Comparison of ENCODE assay signal across 16 cellular contexts in the genomic region with DNA sequence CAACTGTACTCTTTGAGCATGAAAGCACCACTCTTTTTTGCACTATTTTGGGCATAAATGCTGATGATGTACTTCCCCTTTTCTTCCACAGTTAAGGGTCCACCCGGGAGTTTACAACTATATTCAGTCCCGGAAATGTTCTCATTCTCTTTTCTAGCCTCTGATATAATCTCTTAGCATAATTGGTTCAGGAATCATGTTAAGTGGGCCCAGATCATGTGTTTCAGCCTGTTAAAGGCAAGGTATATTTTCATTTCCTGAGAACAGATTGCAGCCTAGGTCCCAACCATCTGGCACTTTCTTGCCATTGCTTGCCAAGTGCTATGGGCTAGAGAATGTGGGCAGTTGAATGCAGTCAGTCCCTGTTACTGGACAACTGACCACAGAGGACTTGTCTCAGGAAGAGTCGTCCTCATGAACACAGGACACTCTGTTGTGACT.
DNase-seq lines count a peak whose midpoint lies in the region; ATAC-seq and TF ChIP-seq lines count a peak whose summit lies in the region.
"Had no signal": no experiment of that assay in that cellular context is flagged by ENCODE, and none has a peak within 500 bp of the region (broad histone marks: within the 10 kb centered on the region; RNA-seq: fewer than 3 reads in every experiment).

No MANE protein-coding gene starts in this region.

- TF ChIP-seq CTCF in left ventricle myocardium inferior (IDR thresholded peaks at IDR 0.05; ENCODE audit: borderline replicate concordance) = no peak
- TF ChIP-seq CTCF in MM.1S (IDR thresholded peaks at IDR 0.05; ENCODE audit: low read length) = no peak
- no peak for TF ChIP-seq CTCF in SU-DHL-6 (IDR thresholded peaks at IDR 0.05; ENCODE audit: insufficient read depth, low read length, poor library complexity, severe bottlenecking)
- TF ChIP-seq CTCF in esophagus muscularis mucosa (IDR thresholded peaks at IDR 0.05) = no peak

- peak overlapping the region; percentile 17 for H2AFZ ChIP-seq in MM.1S (ENCODE audit: low read length)
- H2AFZ ChIP-seq in SU-DHL-6 (ENCODE audit: low read depth, low read length, severe bottlenecking) = peak overlapping the region; percentile 15

- H3K4me3 ChIP-seq in left ventricle myocardium inferior = no peak overlapping the region
- H3K4me3 ChIP-seq in MM.1S (ENCODE audit: low read length) = no peak overlapping the region
- H3K4me3 ChIP-seq in SU-DHL-6 (ENCODE audit: insufficient read depth, low read length, poor library complexity, severe bottlenecking) = peak overlapping the region; percentile 1
- no peak overlapping the region for H3K4me3 ChIP-seq in esophagus muscularis mucosa
- H3K4me3 ChIP-seq: A549, body of pancreas had no signal

- H3K9ac ChIP-seq in MM.1S (ENCODE audit: low read length) (peak overlapping the region; percentile 5; the same call in 1 of the 2 replicates), SU-DHL-6 (ENCODE audit: low read length) (no peak overlapping the region)

- H3K79me2 ChIP-seq in MM.1S (ENCODE audit: low read length) = no peaks in the 10 kb centered on the region
- no peaks in the 10 kb centered on the region for H3K79me2 ChIP-seq in SU-DHL-6 (ENCODE audit: insufficient read depth, low read length)

- H3K9me2 ChIP-seq in MM.1S (replicated peaks; ENCODE audit: insufficient read depth, low read length) (no peaks in the 10 kb centered on the region), SU-DHL-6 (replicated peaks; ENCODE audit: insufficient read depth, low read length) (no peaks in the 10 kb centered on the region)

- H4K20me1 ChIP-seq in MM.1S (ENCODE audit: insufficient read depth, low read length) (no peaks in the 10 kb centered on the region), SU-DHL-6 (ENCODE audit: low read depth, low read length) (no peaks in the 10 kb centered on the region)

- peak overlapping the region; percentile 48 for H3K4me2 ChIP-seq in MM.1S (ENCODE audit: low read depth, low read length)
- H3K4me2 ChIP-seq in SU-DHL-6 (ENCODE audit: low read depth, low read length, poor library complexity, severe bottlenecking) = peak overlapping the region; percentile 43
- H3K4me2 ChIP-seq: A549 had no signal

- ATAC-seq in Right ventricle myocardium superior (ENCODE audit: poor library complexity) (peak; percentile 29), HG03135 (IDR thresholded peaks at IDR 0.05; ENCODE audit: unreplicated experiment) (no peak)
- ATAC-seq in stimulated activated naive B cell treated with anti-CD40 and anti-IgM and Interleukin-4, amounts not matched to agents 10 μg/mL and 1 μg/mL and 100 μg/mL, for 72 hours (replicated peaks) = peak; percentile 69 to 75
- ATAC-seq: A549, body of pancreas had no signal

- peaks cover 9% of the 10 kb centered on the region for H3K36me3 ChIP-seq in left ventricle myocardium inferior
- H3K36me3 ChIP-seq in MM.1S (replicated peaks; ENCODE audit: insufficient read depth, low read length) = 0 out of 2 replicates have a peak, but pooled peaks cover 3% of the 10 kb centered on the region
- H3K36me3 ChIP-seq in SU-DHL-6 (ENCODE audit: low read length) = no peaks in the 10 kb centered on the region; the same call in 1 of the 2 replicates
- no peaks in the 10 kb centered on the region for H3K36me3 ChIP-seq in esophagus muscularis mucosa

- H3K27me3 ChIP-seq in left ventricle myocardium inferior (ENCODE audit: low read depth) (no peaks in the 10 kb centered on the region), MM.1S (replicated peaks; ENCODE audit: insufficient read depth, low read length) (no peaks in the 10 kb centered on the region), SU-DHL-6 (ENCODE audit: low read length) (no peaks in the 10 kb centered on the region), esophagus muscularis mucosa (no peaks in the 10 kb centered on the region)
- H3K27me3 ChIP-seq: body of pancreas had no signal

- H3F3A ChIP-seq in MM.1S (ENCODE audit: insufficient read depth, low read length) = peaks cover 20% of the 10 kb centered on the region
- H3F3A ChIP-seq in SU-DHL-6 (ENCODE audit: insufficient read depth) = 0 out of 2 replicates have a peak, but pooled peaks cover 14% of the 10 kb centered on the region

- peaks cover 11 to 14% of the 10 kb centered on the region in 2 donors for H3K9me3 Mint-ChIP-seq in stimulated activated naive B cell treated with anti-CD40 and anti-IgM and Interleukin-4, amounts not matched to agents 10 μg/mL and 1 μg/mL and 100 μg/mL, for 72 hours

- TF ChIP-seq EP300 in esophagus muscularis mucosa (IDR thresholded peaks at IDR 0.05) = no peak

- intact Hi-C loops in Right ventricle myocardium superior (cut with DNase I) = no loop called here
- intact Hi-C loops in left ventricle myocardium inferior (cut with micrococcal nuclease) = no loop called here
- intact Hi-C loops in esophagus muscularis mucosa (cut with DNase I) = no loop called here

- DNase-seq in Right ventricle myocardium superior (no peak), left ventricle myocardium inferior (no peak), MM.1S (peak; percentile 51), esophagus muscularis mucosa (ENCODE audit: extremely low spot score) (no peak), superior temporal gyrus (ENCODE audit: extremely low spot score) (no peak)
- DNase-seq in stimulated activated naive B cell treated with anti-CD40 and anti-IgM and Interleukin-4, amounts not matched to agents 10 μg/mL and 1 μg/mL and 100 μg/mL, for 72 hours = no peak
- DNase-seq: activated CD4-positive, CD25-positive, alpha-beta regulatory T cell treated with anti-CD3 and anti-CD28 coated beads, Interleukin-2, amount 50 U/mL, for 72 hours; body of pancreas; DND-41; hypothalamus; NCI-H1105; stimulated activated CD4-positive, alpha-beta T cell treated with anti-CD3 and anti-CD28 coated beads, Interleukin-4, amount 100 ng/mL, for 24 hours had no signal

- peaks cover 26% of the 10 kb centered on the region for H3K4me1 ChIP-seq in left ventricle myocardium inferior
- peaks cover 37% of the 10 kb centered on the region for H3K4me1 ChIP-seq in MM.1S (ENCODE audit: low read length)
- no peaks in the 10 kb centered on the region for H3K4me1 ChIP-seq in esophagus muscularis mucosa

- H3K27ac ChIP-seq in left ventricle myocardium inferior (replicated peaks) = no peak overlapping the region
- H3K27ac ChIP-seq in MM.1S (ENCODE audit: low read length) = peak overlapping the region; percentile 64; the same call in 1 of the 2 replicates
- H3K27ac ChIP-seq in SU-DHL-6 (ENCODE audit: low read depth, low read length) = peak overlapping the region; percentile 54
- H3K27ac ChIP-seq in esophagus muscularis mucosa (replicated peaks in 1 of 4) = no peak overlapping the region
- H3K27ac ChIP-seq: A549, body of pancreas, RWPE1 had no signal

- peaks cover 21 to 38% of the 10 kb centered on the region in 2 donors for H3K36me3 Mint-ChIP-seq in stimulated activated naive B cell treated with anti-CD40 and anti-IgM and Interleukin-4, amounts not matched to agents 10 μg/mL and 1 μg/mL and 100 μg/mL, for 72 hours

- H3K27ac Mint-ChIP-seq in stimulated activated naive B cell treated with anti-CD40 and anti-IgM and Interleukin-4, amounts not matched to agents 10 μg/mL and 1 μg/mL and 100 μg/mL, for 72 hours = peak overlapping the region; percentile 73

- TF ChIP-seq POLR2A in esophagus muscularis mucosa (IDR thresholded peaks at IDR 0.05; ENCODE audit: low read depth) = no peak

- peaks cover 16% of the 10 kb centered on the region for H3K9me3 ChIP-seq in left ventricle myocardium inferior (replicated peaks)
- no peaks in the 10 kb centered on the region for H3K9me3 ChIP-seq in MM.1S (replicated peaks; ENCODE audit: insufficient read depth, low read length)
- peaks cover 25% of the 10 kb centered on the region; the same call in 1 of the 2 replicates for H3K9me3 ChIP-seq in SU-DHL-6 (ENCODE audit: insufficient read depth, low read length)
- peaks cover 0 to 6% (median 0%) of the 10 kb centered on the region in 4 donors for H3K9me3 ChIP-seq in esophagus muscularis mucosa

- H3K4me3 Mint-ChIP-seq in stimulated activated naive B cell treated with anti-CD40 and anti-IgM and Interleukin-4, amounts not matched to agents 10 μg/mL and 1 μg/mL and 100 μg/mL, for 72 hours = peak overlapping the region in 1 of 2 donors; percentile 32

- H3K4me1 Mint-ChIP-seq in stimulated activated naive B cell treated with anti-CD40 and anti-IgM and Interleukin-4, amounts not matched to agents 10 μg/mL and 1 μg/mL and 100 μg/mL, for 72 hours = peaks cover 20 to 28% of the 10 kb centered on the region in 2 donors

- H3K27me3 Mint-ChIP-seq in stimulated activated naive B cell treated with anti-CD40 and anti-IgM and Interleukin-4, amounts not matched to agents 10 μg/mL and 1 μg/mL and 100 μg/mL, for 72 hours = no peaks in the 10 kb centered on the region

- 67% methylated on average over 3 of the region's 3 CpGs for WGBS in esophagus muscularis mucosa

Comparison
In these comparisons a context has a peak if more than half of its experiments do, and no peak if none do; other contexts are left out.
1. H3K27ac ChIP-seq: peak in MM.1S (single experiment) and SU-DHL-6 (single experiment); none in left ventricle myocardium inferior (single experiment) and esophagus muscularis mucosa (0 of 4).